Comparison of ENCODE assay signal across 13 cellular contexts in the genomic region with DNA sequence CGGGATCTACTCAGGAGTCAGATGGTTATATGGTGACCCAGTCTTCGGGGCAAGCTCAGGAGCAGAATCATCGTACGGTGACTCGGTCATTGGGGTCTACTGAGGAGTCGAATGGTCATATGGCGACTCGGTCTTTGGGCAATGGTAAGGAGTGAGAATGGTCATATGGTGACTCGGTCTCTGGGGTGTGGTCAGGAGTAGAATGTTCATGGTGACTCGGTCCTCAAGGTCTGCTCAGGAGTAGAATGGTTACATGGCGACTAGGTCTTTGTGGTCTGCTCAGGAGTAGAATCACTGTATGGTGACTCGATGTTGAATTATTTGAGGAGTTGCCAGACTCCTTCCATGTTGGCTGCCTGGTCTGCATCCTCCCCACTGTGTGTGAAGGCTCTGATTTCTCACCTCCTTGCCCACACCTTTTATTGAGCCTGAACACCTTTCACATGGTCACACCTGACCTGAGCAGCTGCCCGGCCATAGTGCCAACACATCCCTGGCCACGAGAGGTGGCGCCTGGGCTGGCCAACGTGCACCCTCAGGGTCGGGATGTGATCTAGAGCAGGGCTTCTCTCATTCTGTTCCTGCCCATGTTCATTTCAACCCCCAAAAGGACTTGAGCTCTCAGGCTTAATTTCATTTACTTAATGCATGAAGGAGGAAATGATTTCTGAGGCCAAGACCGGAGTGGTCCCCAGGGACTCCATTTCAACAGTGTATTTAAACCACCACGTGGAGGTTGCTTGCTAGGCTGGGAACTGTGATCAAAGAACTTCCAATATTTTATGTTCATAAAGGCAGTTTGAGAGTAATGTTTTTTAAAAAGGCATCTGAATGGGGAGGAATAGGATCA.
A peak's percentile ranks its signal among the peaks of the same experiment; 100 is the strongest.
DNase-seq lines count a peak whose midpoint lies in the region; ATAC-seq and TF ChIP-seq lines count a peak whose summit lies in the region.
"Had no signal": no experiment of that assay in that cellular context is flagged by ENCODE, and none has a peak within 500 bp of the region (broad histone marks: within the 10 kb centered on the region; RNA-seq: fewer than 3 reads in every experiment).

No MANE protein-coding gene starts in this region.

- no peak overlapping the region for H3K27ac Mint-ChIP-seq in activated T-cell treated with anti-CD3 and anti-CD28 coated beads, Interleukin-2, amount 50 U/mL, for 72 hours
- H3K27ac Mint-ChIP-seq: stimulated activated memory B cell treated with anti-CD40 and anti-IgM and Interleukin-4, amounts not matched to agents 10 μg/mL and 1 μg/mL and 100 μg/mL, for 72 hours had no signal

- TF ChIP-seq CTCF in GM10266 (IDR thresholded peaks at IDR 0.05; ENCODE audit: control insufficient read depth, insufficient read depth, low read depth, missing control alignments): no peak

- H3K4me1 Mint-ChIP-seq in activated T-cell treated with anti-CD3 and anti-CD28 coated beads, Interleukin-2, amount 50 U/mL, for 72 hours (ENCODE audit: low read depth): no peaks in the 10 kb centered on the region

- no peaks in the 10 kb centered on the region for H3K27me3 Mint-ChIP-seq in activated T-cell treated with anti-CD3 and anti-CD28 coated beads, Interleukin-2, amount 50 U/mL, for 72 hours (ENCODE audit: low read depth)

- no peaks in the 10 kb centered on the region for H3K36me3 Mint-ChIP-seq in activated T-cell treated with anti-CD3 and anti-CD28 coated beads, Interleukin-2, amount 50 U/mL, for 72 hours (ENCODE audit: insufficient read depth in 2 of 2)
- H3K36me3 Mint-ChIP-seq: stimulated activated memory B cell treated with anti-CD40 and anti-IgM and Interleukin-4, amounts not matched to agents 10 μg/mL and 1 μg/mL and 100 μg/mL, for 72 hours had no signal

- no peak overlapping the region for H3K4me3 Mint-ChIP-seq in activated T-cell treated with anti-CD3 and anti-CD28 coated beads, Interleukin-2, amount 50 U/mL, for 72 hours
- H3K4me3 Mint-ChIP-seq: stimulated activated memory B cell treated with anti-CD40 and anti-IgM and Interleukin-4, amounts not matched to agents 10 μg/mL and 1 μg/mL and 100 μg/mL, for 72 hours had no signal

- ATAC-seq in activated T-cell treated with anti-CD3 and anti-CD28 coated beads, Interleukin-2, amount 50 U/mL, for 72 hours (replicated peaks in 1 of 2): no peak
- ATAC-seq: PC-3 had no signal

- peaks cover 0 to 3% of the 10 kb centered on the region in 2 donors for H3K9me3 Mint-ChIP-seq in activated T-cell treated with anti-CD3 and anti-CD28 coated beads, Interleukin-2, amount 50 U/mL, for 72 hours
- H3K9me3 Mint-ChIP-seq: stimulated activated memory B cell treated with anti-CD40 and anti-IgM and Interleukin-4, amounts not matched to agents 10 μg/mL and 1 μg/mL and 100 μg/mL, for 72 hours had no signal

- peak; percentile 62 for DNase-seq in AG20443 (ENCODE audit: low spot score)
- peak; percentile 12 for DNase-seq in EL
- DNase-seq in NCI-H526 (lab: John Stamatoyannopoulos, UW): peak; percentile 7 to 45
- DNase-seq in islet precursor cell: peak; percentile 58
- DNase-seq in GM10266 (ENCODE audit: extremely low spot score): no peak
- DNase-seq in glomerular visceral epithelial cell (ENCODE audit: extremely low spot score): no peak
- no peak for DNase-seq in activated T-cell treated with anti-CD3 and anti-CD28 coated beads, Interleukin-2, amount 50 U/mL, for 72 hours
- DNase-seq: activated gamma-delta T cell treated with Interleukin-2 at 50 U/mL for 16 hours, left cardiac atrium, PC-3, small intestine, WERI-Rb-1 had no signal

Comparison
In these comparisons a context has a peak if more than half of its experiments do, and no peak if none do; other contexts are left out.
1. DNase-seq: peak in AG20443 (single experiment), EL (single experiment), NCI-H526 (2 of 2) and islet precursor cell (single experiment); none in GM10266 (single experiment), glomerular visceral epithelial cell (single experiment) and activated T-cell treated with anti-CD3 and anti-CD28 coated beads, Interleukin-2, amount 50 U/mL, for 72 hours (0 of 2).